ENCODE assay signal across 22 cellular contexts in the genomic region with DNA sequence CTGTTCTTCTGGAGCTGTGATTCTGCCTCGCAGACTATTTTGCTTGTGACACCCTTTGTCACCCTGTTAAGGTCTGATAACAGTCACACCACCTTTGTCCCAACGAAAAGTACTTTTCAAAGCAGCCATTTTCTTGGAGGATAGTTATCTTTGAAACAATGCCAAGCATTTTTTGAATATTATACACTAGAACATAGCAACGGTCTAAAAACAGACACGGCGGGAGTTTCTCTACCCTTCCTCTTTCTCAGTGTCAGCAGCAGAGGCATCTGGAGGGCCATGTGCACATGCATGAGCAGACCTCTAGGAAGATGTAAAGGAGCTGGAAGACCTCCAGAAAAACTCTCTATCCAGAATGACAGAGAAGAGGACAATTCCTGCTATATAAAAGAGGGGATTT.
A peak's percentile ranks its signal among the peaks of the same experiment; 100 is the strongest.
DNase-seq lines count a peak whose midpoint lies in the region; ATAC-seq and TF ChIP-seq lines count a peak whose summit lies in the region.
"Had no signal": no experiment of that assay in that cellular context is flagged by ENCODE, and none has a peak within 500 bp of the region (broad histone marks: within the 10 kb centered on the region; RNA-seq: fewer than 3 reads in every experiment).

No MANE protein-coding gene starts in this region.

- no peaks in the 10 kb centered on the region for H3K4me1 Mint-ChIP-seq in stimulated activated naive B cell treated with anti-CD40 and anti-IgM and Interleukin-4, amounts not matched to agents 10 μg/mL and 1 μg/mL and 100 μg/mL, for 72 hours
- H3K4me1 Mint-ChIP-seq: CD4-positive, CD25-positive, alpha-beta regulatory T cell; CD8-positive, alpha-beta memory T cell had no signal

- H4K20me1 ChIP-seq in IMR-90 (ENCODE audit: insufficient read depth, low read length) (no peaks in the 10 kb centered on the region), PC-9 (ENCODE audit: insufficient read depth) (no peaks in the 10 kb centered on the region)

- peaks cover 0 to 3% of the 10 kb centered on the region in 2 experiments; a peak in 2 of 4 replicates for H3K79me1 ChIP-seq in IMR-90 (ENCODE audit: low read depth in 1 of 2, low read length in 2 of 2)

- no peak overlapping the region for H3K4me3 ChIP-seq in IMR-90 (ENCODE audit: insufficient read depth, low read depth, low read length)
- no peak overlapping the region for H3K4me3 ChIP-seq in PC-9
- no peak overlapping the region for H3K4me3 ChIP-seq in brain microvascular endothelial cell (ENCODE audit: low read depth, low read length)
- peak overlapping the region; percentile 30 for H3K4me3 ChIP-seq in thoracic aorta

- POLR2A ChIA-PET in IMR-90 (lab: Charles Lee; ENCODE audit: unreplicated experiment) (no interaction called here), PC-9 (lab: Charles Lee; ENCODE audit: unreplicated experiment) (no interaction called here)

- no peak overlapping the region for H3K4me3 Mint-ChIP-seq in stimulated activated naive B cell treated with anti-CD40 and anti-IgM and Interleukin-4, amounts not matched to agents 10 μg/mL and 1 μg/mL and 100 μg/mL, for 72 hours
- H3K4me3 Mint-ChIP-seq: CD4-positive, CD25-positive, alpha-beta regulatory T cell; CD8-positive, alpha-beta memory T cell; HFFc6 had no signal

- intact Hi-C loops in IMR-90 (cut with micrococcal nuclease) = no loop called here
- intact Hi-C loops in PC-9 (cut with micrococcal nuclease; ENCODE audit: unreplicated experiment) = no loop called here

- no peak overlapping the region for H4K5ac ChIP-seq in IMR-90 (ENCODE audit: low read depth, low read length)

- dilution Hi-C loops in IMR-90 (cut with HindIII; ENCODE audit: low sequenced_read_pairs, unreplicated experiment) = no loop called here

- no peak overlapping the region for H4K8ac ChIP-seq in IMR-90 (ENCODE audit: low read depth in 2 of 2, low read length in 2 of 2)

- TF ChIP-seq POLR2A in IMR-90 (IDR thresholded peaks at IDR 0.05; ENCODE audit: low read depth, low read length) = no peak

- H3K9me3 Mint-ChIP-seq in stimulated activated naive B cell treated with anti-CD40 and anti-IgM and Interleukin-4, amounts not matched to agents 10 μg/mL and 1 μg/mL and 100 μg/mL, for 72 hours = no peaks in the 10 kb centered on the region

- H3F3A ChIP-seq in PC-9 (ENCODE audit: insufficient read depth, low read depth) = no peaks in the 10 kb centered on the region

- no peak overlapping the region for H3K27ac ChIP-seq in IMR-90 (ENCODE audit: insufficient read depth, low read length)
- no peak overlapping the region for H3K27ac ChIP-seq in PC-9
- H3K27ac ChIP-seq in brain microvascular endothelial cell = no peak overlapping the region
- no peak overlapping the region for H3K27ac ChIP-seq in thoracic aorta

- no peak overlapping the region for H2BK15ac ChIP-seq in IMR-90 (ENCODE audit: low read depth, low read length)

- no peak overlapping the region for H3K4ac ChIP-seq in IMR-90 (ENCODE audit: low read depth, low read length)

- no peak overlapping the region for H3K56ac ChIP-seq in IMR-90 (ENCODE audit: extremely low read depth, insufficient read depth, low read length)

- H3K36me3 ChIP-seq in IMR-90 (ENCODE audit: control insufficient read depth, insufficient read depth, low read length) (no peaks in the 10 kb centered on the region), PC-9 (ENCODE audit: low read depth) (no peaks in the 10 kb centered on the region), brain microvascular endothelial cell (replicated peaks) (no peaks in the 10 kb centered on the region), thoracic aorta (no peaks in the 10 kb centered on the region)
- H3K36me3 ChIP-seq: BE2C had no signal

- H2BK20ac ChIP-seq in IMR-90 (ENCODE audit: low read depth, low read length) = no peak overlapping the region

- no peak overlapping the region for H3K9ac ChIP-seq in IMR-90 (ENCODE audit: low read depth, low read length)

- no peaks in the 10 kb centered on the region for H3K27me3 Mint-ChIP-seq in stimulated activated naive B cell treated with anti-CD40 and anti-IgM and Interleukin-4, amounts not matched to agents 10 μg/mL and 1 μg/mL and 100 μg/mL, for 72 hours
- H3K27me3 Mint-ChIP-seq: CD4-positive, CD25-positive, alpha-beta regulatory T cell had no signal

- no peak overlapping the region for H4K91ac ChIP-seq in IMR-90 (ENCODE audit: insufficient read depth, low read depth, low read length)

- H3K27me3 ChIP-seq in IMR-90 (ENCODE audit: control insufficient read depth, insufficient read depth, low read length) (no peaks in the 10 kb centered on the region), PC-9 (ENCODE audit: insufficient read depth, low read depth) (no peaks in the 10 kb centered on the region), brain microvascular endothelial cell (replicated peaks) (no peaks in the 10 kb centered on the region), thoracic aorta (replicated peaks; ENCODE audit: insufficient read depth) (no peaks in the 10 kb centered on the region)
- H3K27me3 ChIP-seq: BE2C had no signal

- peaks cover 2% of the 10 kb centered on the region; the same call in 1 of the 2 replicates for H3K9me1 ChIP-seq in IMR-90 (ENCODE audit: insufficient read depth, low read length)

- no peaks in the 10 kb centered on the region for H3K36me3 Mint-ChIP-seq in stimulated activated naive B cell treated with anti-CD40 and anti-IgM and Interleukin-4, amounts not matched to agents 10 μg/mL and 1 μg/mL and 100 μg/mL, for 72 hours
- H3K36me3 Mint-ChIP-seq: CD4-positive, CD25-positive, alpha-beta regulatory T cell; CD8-positive, alpha-beta memory T cell had no signal

- H3K4me2 ChIP-seq in IMR-90 (ENCODE audit: low read depth, low read length) (no peak overlapping the region), PC-9 (no peak overlapping the region)

- ATAC-seq in IMR-90 (ENCODE audit: low read depth) (no peak), thoracic aorta (ENCODE audit: insufficient number of reproducible peaks, low FRiP score, low read depth) (no peak), GM21423 (IDR thresholded peaks at IDR 0.05; ENCODE audit: unreplicated experiment) (no peak), GM18520 (IDR thresholded peaks at IDR 0.05; ENCODE audit: unreplicated experiment) (no peak)
- ATAC-seq in stimulated activated naive B cell treated with anti-CD40 and anti-IgM and Interleukin-4, amounts not matched to agents 10 μg/mL and 1 μg/mL and 100 μg/mL, for 72 hours (replicated peaks) = no peak
- ATAC-seq: HCT116, HepG2 had no signal

- in situ Hi-C loops in IMR-90 (cut with MboI; ENCODE audit: low sequenced_read_pairs) = no loop called here
- in situ Hi-C loops in brain microvascular endothelial cell (cut with HindIII; ENCODE audit: low pct_ligation_motif_present, low sequenced_read_pairs) = no loop called here

- no peak overlapping the region for H3K14ac ChIP-seq in IMR-90 (replicated peaks; ENCODE audit: low read depth, low read length)

- no peak overlapping the region for H2AK5ac ChIP-seq in IMR-90 (ENCODE audit: low read depth, low read length)

- H3K27ac Mint-ChIP-seq in stimulated activated naive B cell treated with anti-CD40 and anti-IgM and Interleukin-4, amounts not matched to agents 10 μg/mL and 1 μg/mL and 100 μg/mL, for 72 hours = no peak overlapping the region
- H3K27ac Mint-ChIP-seq: HFFc6 had no signal

- H3K9me3 ChIP-seq in IMR-90 (ENCODE audit: control insufficient read depth, insufficient read depth, low read length) (no peaks in the 10 kb centered on the region), PC-9 (ENCODE audit: insufficient read depth, low read depth) (no peaks in the 10 kb centered on the region), thoracic aorta (no peaks in the 10 kb centered on the region)
- H3K9me3 ChIP-seq: BE2C had no signal

- H3K4me1 ChIP-seq in IMR-90 (ENCODE audit: control insufficient read depth, insufficient read depth, low read length) (no peaks in the 10 kb centered on the region), PC-9 (replicated peaks; ENCODE audit: insufficient read depth) (no peaks in the 10 kb centered on the region), thoracic aorta (ENCODE audit: control insufficient read depth in 1 of 2, low read depth in 2 of 2) (peaks cover 0 to 11% of the 10 kb centered on the region in 2 donors)
- H3K4me1 ChIP-seq: BE2C had no signal

- no peak overlapping the region for H2AK9ac ChIP-seq in IMR-90 (replicated peaks; ENCODE audit: low read depth, low read length, poor library complexity)

- H3K79me2 ChIP-seq in PC-9 (ENCODE audit: low read depth) = no peaks in the 10 kb centered on the region

- no peak overlapping the region for H2BK120ac ChIP-seq in IMR-90 (ENCODE audit: low read depth, low read length)

- TF ChIP-seq RAD21 in IMR-90 (IDR thresholded peaks at IDR 0.05; ENCODE audit: low read length) = no peak

- H2AFZ ChIP-seq in IMR-90 (replicated peaks; ENCODE audit: low read length, poor library complexity) (no peak overlapping the region), PC-9 (peak overlapping the region; percentile 31; the same call in 1 of the 2 replicates)

- no peak overlapping the region for H2BK5ac ChIP-seq in IMR-90 (ENCODE audit: low read depth, low read length, poor library complexity, severe bottlenecking)

- no TSS peak for BruUV-seq in IMR-90 (replicated peaks; lab: Mats Ljungman, UMichigan)
- BruUV-seq in PC-9 (replicated peaks; lab: Mats Ljungman, UMichigan) = no TSS peak

- H3K23ac ChIP-seq in IMR-90 (ENCODE audit: low read depth, low read length) = no peak overlapping the region

- CTCF ChIA-PET in IMR-90 (lab: Yijun Ruan, JAX) (no interaction called here), PC-9 (lab: Charles Lee) (no interaction called here)

- peak; percentile 7 for DNase-seq in IMR-90
- no peak for DNase-seq in PC-9
- DNase-seq in brain microvascular endothelial cell = peak; percentile 62
- DNase-seq in thoracic aorta (ENCODE audit: low spot score) = no peak
- no peak for DNase-seq in GM20000 (ENCODE audit: low spot score)
- DNase-seq in stimulated activated naive B cell treated with anti-CD40 and anti-IgM and Interleukin-4, amounts not matched to agents 10 μg/mL and 1 μg/mL and 100 μg/mL, for 72 hours = no peak
- DNase-seq: ACHN; BE2C; C1 segment of cervical spinal cord; CD4-positive, CD25-positive, alpha-beta regulatory T cell; CD8-positive, alpha-beta memory T cell; COR-L47; DMS 273 treated with DMSO at 0.1 percent for 48 hours; GF-D8; GOT3; H7; HFFc6; KG1 had no signal

- no peak overlapping the region for H3K18ac ChIP-seq in IMR-90 (ENCODE audit: low read depth, low read length)

- no peaks in the 10 kb centered on the region; the same call in 1 of the 2 replicates for H3K9me2 ChIP-seq in PC-9 (ENCODE audit: insufficient read depth)

- TF ChIP-seq CTCF in IMR-90 (conservative IDR thresholded peaks at IDR 0.05; ENCODE audit: low read depth, low read length) (no peak), PC-9 (conservative IDR thresholded peaks at IDR 0.05) (no peak), brain microvascular endothelial cell (IDR thresholded peaks at IDR 0.05; ENCODE audit: low read depth, low read length, missing control alignments) (no peak), thoracic aorta (IDR thresholded peaks at IDR 0.05) (no peak), GM20000 (IDR thresholded peaks at IDR 0.05; ENCODE audit: extremely low read depth, missing control alignments) (no peak)

- WGBS in IMR-90 (ENCODE audit: extremely low coverage in 2 of 2, insufficient read length in 1 of 2), 2 experiments = 60% methylated on average over 1 of the region's 5 CpGs; no CpG with 5 or more reads in 1 of the 2 experiments

TF ChIP-seq in IMR-90, 13 proteins besides CTCF, POLR2A, EP300 and RAD21 (continues in another document):
- TF ChIP-seq BHLHE40 (IDR thresholded peaks at IDR 0.05; ENCODE audit: low read depth, low read length) (no peak), NFE2L2 (IDR thresholded peaks at IDR 0.05; ENCODE audit: low read depth, low read length) (no peak)

Comparison
In these comparisons a context has a peak if more than half of its experiments do, and no peak if none do; other contexts are left out.
1. DNase-seq: peak in IMR-90 (single experiment) and brain microvascular endothelial cell (single experiment); none in PC-9 (0 of 2), thoracic aorta (single experiment), GM20000 (single experiment) and stimulated activated naive B cell treated with anti-CD40 and anti-IgM and Interleukin-4, amounts not matched to agents 10 μg/mL and 1 μg/mL and 100 μg/mL, for 72 hours (single experiment).